10 cellular contexts compared by ENCODE assay signal in genomic region chr1:224592636-224593579, GRCh38. TPM values are rescaled to one million over a fixed set of nuclear protein-coding genes. Genes with fewer than 3 reads are reported as not detected.
DNase-seq lines count a peak whose midpoint lies in the region; ATAC-seq and TF ChIP-seq lines count a peak whose summit lies in the region.
"Had no signal": no experiment of that assay in that cellular context is flagged by ENCODE, and none has a peak within 500 bp of the region (broad histone marks: within the 10 kb centered on the region; RNA-seq: fewer than 3 reads in every experiment).

No MANE protein-coding gene starts in this region.

- no peak for TF ChIP-seq RAD21 in SK-N-SH (IDR thresholded peaks at IDR 0.05; ENCODE audit: low read length)

- POLR2A ChIA-PET in SK-N-SH (lab: Yijun Ruan, JAX): no interaction called here

- CTCF ChIA-PET in SK-N-SH (lab: Yijun Ruan, JAX): interaction anchor here (0.6 to 1.5 kb wide), 2 partner anchors 12 to 389 kb away, joined by 3 to 4 read pairs; no protein-coding TSS in a partner anchor

- no peaks in the 10 kb centered on the region for H3K9me3 Mint-ChIP-seq in activated CD4-positive, alpha-beta T cell treated with anti-CD3 and anti-CD28 coated beads, Interleukin-2, amount 10 ng/mL, durations not matched to agents 24 days and 14 days
- no peaks in the 10 kb centered on the region for H3K9me3 Mint-ChIP-seq in stimulated activated effector memory CD8-positive, alpha-beta T cell treated with anti-CD3 and anti-CD28 coated beads, Interleukin-12 subunit alpha, Interleukin-12 subunit beta, amount 100 ng/mL, for 72 hours
- H3K9me3 Mint-ChIP-seq: neural crest cell had no signal

- peak in 1 of 2 experiments; percentile 48; a peak in 1 of 4 replicates for TF ChIP-seq EP300 in SK-N-SH (IDR thresholded peaks at IDR 0.05; ENCODE audit: borderline replicate concordance in 1 of 2, low read depth in 1 of 2, low read length in 1 of 2)

- H3K36me3 ChIP-seq in SK-N-SH (replicated peaks in 1 of 2; ENCODE audit: control insufficient read depth in 1 of 2, insufficient read depth in 2 of 2, low read length in 1 of 2) (no peaks in the 10 kb centered on the region), hepatocyte (replicated peaks; ENCODE audit: insufficient read depth, low read depth) (no peaks in the 10 kb centered on the region)
- H3K36me3 ChIP-seq: upper lobe of left lung had no signal

- no peak overlapping the region for H3K9ac ChIP-seq in SK-N-SH

- H3K4me1 ChIP-seq in SK-N-SH (ENCODE audit: control insufficient read depth in 1 of 2, insufficient read depth in 2 of 2, low read depth in 1 of 2, low read length in 1 of 2) (peaks cover 0 to 7% of the 10 kb centered on the region in 2 experiments; a peak in 2 of 4 replicates), hepatocyte (ENCODE audit: insufficient read depth) (no peaks in the 10 kb centered on the region)
- H3K4me1 ChIP-seq: upper lobe of left lung had no signal

- TF ChIP-seq CTCF in SK-N-SH (IDR thresholded peaks at IDR 0.05): no peak
- no peak for TF ChIP-seq CTCF in hepatocyte (IDR thresholded peaks at IDR 0.05; ENCODE audit: poor library complexity)

- intact Hi-C loops in activated CD4-positive, alpha-beta T cell treated with anti-CD3 and anti-CD28 coated beads, Interleukin-2, amount 10 ng/mL, durations not matched to agents 24 days and 14 days (cut with micrococcal nuclease): no loop called here

- ATAC-seq in HG02678 (IDR thresholded peaks at IDR 0.05; ENCODE audit: unreplicated experiment) (peak; percentile 63), GM21390 (IDR thresholded peaks at IDR 0.05; ENCODE audit: unreplicated experiment) (no peak)
- ATAC-seq in stimulated activated effector memory CD8-positive, alpha-beta T cell treated with anti-CD3 and anti-CD28 coated beads, Interleukin-12 subunit alpha, Interleukin-12 subunit beta, amount 100 ng/mL, for 72 hours: no peak

- H3K27me3 ChIP-seq in SK-N-SH (ENCODE audit: insufficient read depth) (no peaks in the 10 kb centered on the region), hepatocyte (no peaks in the 10 kb centered on the region)
- H3K27me3 ChIP-seq: upper lobe of left lung had no signal

- H4K20me1 ChIP-seq in SK-N-SH (ENCODE audit: insufficient read depth) (no peaks in the 10 kb centered on the region), hepatocyte (ENCODE audit: insufficient read depth, poor library complexity, severe bottlenecking) (no peaks in the 10 kb centered on the region)

- H3K27ac Mint-ChIP-seq in activated CD4-positive, alpha-beta T cell treated with anti-CD3 and anti-CD28 coated beads, Interleukin-2, amount 10 ng/mL, durations not matched to agents 24 days and 14 days: no peak overlapping the region
- H3K27ac Mint-ChIP-seq in stimulated activated effector memory CD8-positive, alpha-beta T cell treated with anti-CD3 and anti-CD28 coated beads, Interleukin-12 subunit alpha, Interleukin-12 subunit beta, amount 100 ng/mL, for 72 hours: no peak overlapping the region

- H3K79me2 ChIP-seq in SK-N-SH (ENCODE audit: insufficient read depth) (no peaks in the 10 kb centered on the region), hepatocyte (no peaks in the 10 kb centered on the region)

- peak overlapping the region; percentile 39; the same call in 1 of the 2 replicates for H2AFZ ChIP-seq in SK-N-SH (ENCODE audit: low read depth)
- no peak overlapping the region for H2AFZ ChIP-seq in hepatocyte

- H3K27ac ChIP-seq in SK-N-SH (ENCODE audit: low read depth in 2 of 2, low read length in 1 of 2): peak overlapping the region; percentile 14 to 67; a peak in 3 of 4 replicates
- no peak overlapping the region for H3K27ac ChIP-seq in hepatocyte
- H3K27ac ChIP-seq: upper lobe of left lung had no signal

- H3K9me2 ChIP-seq in SK-N-SH (no peaks in the 10 kb centered on the region), hepatocyte (replicated peaks; ENCODE audit: insufficient read depth) (no peaks in the 10 kb centered on the region)

- no peak overlapping the region for H3K4me3 Mint-ChIP-seq in activated CD4-positive, alpha-beta T cell treated with anti-CD3 and anti-CD28 coated beads, Interleukin-2, amount 10 ng/mL, durations not matched to agents 24 days and 14 days
- no peak overlapping the region for H3K4me3 Mint-ChIP-seq in stimulated activated effector memory CD8-positive, alpha-beta T cell treated with anti-CD3 and anti-CD28 coated beads, Interleukin-12 subunit alpha, Interleukin-12 subunit beta, amount 100 ng/mL, for 72 hours
- H3K4me3 Mint-ChIP-seq: neural crest cell had no signal

- 44% methylated on average over 6 of the region's 6 CpGs for WGBS in SK-N-SH (ENCODE audit: low lambda C conversion rate)
- 79% methylated on average over 6 of the region's 6 CpGs for WGBS in hepatocyte (ENCODE audit: low lambda C conversion rate, missing lambda C conversion rate)

- peaks cover 14% of the 10 kb centered on the region for H3F3A ChIP-seq in SK-N-SH (replicated peaks; ENCODE audit: insufficient read depth)

- DNase-seq in CMK (ENCODE audit: low read depth) (peak; percentile 38), SK-N-SH (no peak), hepatocyte (ENCODE audit: low spot score) (peak; percentile 26)
- DNase-seq in stimulated activated CD4-positive, alpha-beta T cell treated with anti-CD3 and anti-CD28 coated beads, Interleukin-1b, Interleukin-23, amount 100 ng/mL, for 48 hours: no peak
- DNase-seq in activated CD4-positive, alpha-beta T cell treated with anti-CD3 and anti-CD28 coated beads, Interleukin-2, amount 10 ng/mL, durations not matched to agents 24 days and 14 days: no peak
- DNase-seq in stimulated activated effector memory CD8-positive, alpha-beta T cell treated with anti-CD3 and anti-CD28 coated beads, Interleukin-12 subunit alpha, Interleukin-12 subunit beta, amount 100 ng/mL, for 72 hours (ENCODE audit: low spot score in 2 of 2): no peak
- DNase-seq: upper lobe of left lung had no signal

- peaks cover 13% of the 10 kb centered on the region for H3K27me3 Mint-ChIP-seq in activated CD4-positive, alpha-beta T cell treated with anti-CD3 and anti-CD28 coated beads, Interleukin-2, amount 10 ng/mL, durations not matched to agents 24 days and 14 days

- H3K9me3 ChIP-seq in SK-N-SH (no peaks in the 10 kb centered on the region), hepatocyte (ENCODE audit: low read depth) (no peaks in the 10 kb centered on the region)
- H3K9me3 ChIP-seq: upper lobe of left lung had no signal

- H3K4me1 Mint-ChIP-seq in activated CD4-positive, alpha-beta T cell treated with anti-CD3 and anti-CD28 coated beads, Interleukin-2, amount 10 ng/mL, durations not matched to agents 24 days and 14 days: peaks cover 3% of the 10 kb centered on the region
- peaks cover 14% of the 10 kb centered on the region for H3K4me1 Mint-ChIP-seq in stimulated activated effector memory CD8-positive, alpha-beta T cell treated with anti-CD3 and anti-CD28 coated beads, Interleukin-12 subunit alpha, Interleukin-12 subunit beta, amount 100 ng/mL, for 72 hours

- H3K4me2 ChIP-seq in SK-N-SH (0 out of 2 replicates have a peak overlapping the region, but pooled peaks have one; percentile 28), hepatocyte (no peak overlapping the region)

- H3K4me3 ChIP-seq in SK-N-SH (ENCODE audit: low read depth in 2 of 2, low read length in 1 of 2) (no peak overlapping the region), hepatocyte (no peak overlapping the region)
- H3K4me3 ChIP-seq: upper lobe of left lung had no signal

- no peaks in the 10 kb centered on the region for H3K36me3 Mint-ChIP-seq in activated CD4-positive, alpha-beta T cell treated with anti-CD3 and anti-CD28 coated beads, Interleukin-2, amount 10 ng/mL, durations not matched to agents 24 days and 14 days (ENCODE audit: low read depth)
- no peaks in the 10 kb centered on the region for H3K36me3 Mint-ChIP-seq in stimulated activated effector memory CD8-positive, alpha-beta T cell treated with anti-CD3 and anti-CD28 coated beads, Interleukin-12 subunit alpha, Interleukin-12 subunit beta, amount 100 ng/mL, for 72 hours

TF ChIP-seq in SK-N-SH, 30 proteins besides CTCF, POLR2A, EP300 and RAD21 (continues in another document):
- TF ChIP-seq MEF2A (IDR thresholded peaks at IDR 0.05; ENCODE audit: borderline replicate concordance, low read depth): 0 out of 2 replicates have a peak, but pooled peaks have one; percentile 9
- no peak; the same call in 1 of the 2 replicates for TF ChIP-seq TEAD4 (IDR thresholded peaks at IDR 0.05; ENCODE audit: borderline replicate concordance, insufficient read depth)
- peak; percentile 82 for TF ChIP-seq TCF12 (IDR thresholded peaks at IDR 0.05)
- peak; percentile 64; the same call in 1 of the 2 replicates for TF ChIP-seq REST (IDR thresholded peaks at IDR 0.05; ENCODE audit: low read depth, low read length)
- TF ChIP-seq RFX5 (IDR thresholded peaks at IDR 0.05; ENCODE audit: low read length): no peak
- TF ChIP-seq FOSL2 (IDR thresholded peaks at IDR 0.05; ENCODE audit: borderline replicate concordance, low read depth): no peak
- TF ChIP-seq JUND (IDR thresholded peaks at IDR 0.05): peak; percentile 67

RNA-seq across cellular contexts. Expression of gene CNIH3, which starts 23.2 kb away (rescaled TPM):
- polyA plus RNA-seq in SK-N-SH (2012; rRNA removed) (18.8 and 19.1 TPM in 2 replicates), hepatocyte (2.1 and 3.5 TPM in 2 replicates)
- 17.0 and 19.6 TPM in 2 replicates for polyA plus RNA-seq in SK-N-SH (2012; cell fraction: cytosol; rRNA removed)
- 16.5 and 21.3 TPM in 2 replicates for polyA plus RNA-seq in SK-N-SH (2012; cell fraction: nucleus; rRNA removed)
- 2.8 and 9.6 TPM in 2 replicates for total RNA-seq in hepatocyte
- 1.1 TPM in 2 replicates for total RNA-seq in activated CD4-positive, alpha-beta T cell treated with anti-CD3 and anti-CD28 coated beads, Interleukin-2, amount 10 ng/mL, durations not matched to agents 24 days and 14 days

Comparison
In these comparisons a context has a peak if more than half of its experiments do, and no peak if none do; other contexts are left out.
1. DNase-seq: peak in CMK (single experiment) and hepatocyte (single experiment); none in SK-N-SH (single experiment), stimulated activated CD4-positive, alpha-beta T cell treated with anti-CD3 and anti-CD28 coated beads, Interleukin-1b, Interleukin-23, amount 100 ng/mL, for 48 hours (single experiment), activated CD4-positive, alpha-beta T cell treated with anti-CD3 and anti-CD28 coated beads, Interleukin-2, amount 10 ng/mL, durations not matched to agents 24 days and 14 days (single experiment) and stimulated activated effector memory CD8-positive, alpha-beta T cell treated with anti-CD3 and anti-CD28 coated beads, Interleukin-12 subunit alpha, Interleukin-12 subunit beta, amount 100 ng/mL, for 72 hours (0 of 2).